2 cellular contexts compared by ENCODE assay signal in genomic region chr14:103207038-103207403, GRCh38.
TF ChIP-seq lines count a peak whose summit lies in the region.

No MANE protein-coding gene starts in this region.

TF ChIP-seq in SK-N-SH, 30 proteins besides CTCF, POLR2A, EP300 and RAD21 (continued from another document):
- TF ChIP-seq REST (IDR thresholded peaks at IDR 0.05; ENCODE audit: low read depth, low read length) (no peak), TCF12 (IDR thresholded peaks at IDR 0.05) (no peak), FOXJ3 (CRISPR knock-in tag; IDR thresholded peaks at IDR 0.05) (no peak), GABPA (IDR thresholded peaks at IDR 0.05; ENCODE audit: low read depth) (no peak), FOXM1 (IDR thresholded peaks at IDR 0.05; ENCODE audit: low read depth) (no peak), POLR2AphosphoS5 (IDR thresholded peaks at IDR 0.05; ENCODE audit: low read depth, low read length) (no peak), ZBTB33 (IDR thresholded peaks at IDR 0.05; ENCODE audit: borderline replicate concordance, low read depth) (no peak), GATA2 (CRISPR knock-in tag; IDR thresholded peaks at IDR 0.05) (no peak), TAF1 (IDR thresholded peaks at IDR 0.05; ENCODE audit: borderline replicate concordance, low read depth, low read length) (no peak), CHD2 (IDR thresholded peaks at IDR 0.05; ENCODE audit: low read length, partially characterized antibody) (no peak), MEF2A (IDR thresholded peaks at IDR 0.05; ENCODE audit: borderline replicate concordance, low read depth) (no peak)

TF ChIP-seq in SK-N-SH treated with all-trans-retinoic acid at 6 μM for 48 hours, 23 proteins besides CTCF, POLR2A, EP300 and RAD21 (continued from another document):
- TF ChIP-seq CSRNP3 (CRISPR knock-in tag; IDR thresholded peaks at IDR 0.05) (no peak), ZNF8 (CRISPR knock-in tag; IDR thresholded peaks at IDR 0.05) (no peak), ZNF70 (CRISPR knock-in tag; IDR thresholded peaks at IDR 0.05) (no peak), TCF4 (CRISPR knock-in tag; IDR thresholded peaks at IDR 0.05; ENCODE audit: borderline replicate concordance) (no peak), TOX (CRISPR knock-in tag; IDR thresholded peaks at IDR 0.05; ENCODE audit: borderline replicate concordance) (no peak), PPARA (CRISPR knock-in tag; IDR thresholded peaks at IDR 0.05; ENCODE audit: borderline replicate concordance) (no peak), TSHZ2 (CRISPR knock-in tag; IDR thresholded peaks at IDR 0.05) (no peak)
TF ChIP-seq in SK-N-SH treated with all-trans-retinoic acid at 6 μM for 48 hours: peak in this region for 0.
